ENCODE assay signal across 27 cellular contexts in genomic region chr14:68373124-68373646, GRCh38.
"Had no signal": no experiment of that assay in that cellular context is flagged by ENCODE, and none has a peak within 500 bp of the region (broad histone marks: within the 10 kb centered on the region; RNA-seq: fewer than 3 reads in every experiment).

No MANE protein-coding gene starts in this region.

- FAIRE-seq: islet of Langerhans, small intestine had no signal

- H3K36me3 ChIP-seq: gastroesophageal sphincter, thoracic aorta had no signal

- ATAC-seq: activated CD4-positive, alpha-beta T cell treated with anti-CD3 and anti-CD28 coated beads for 36 hours; activated T-helper 17 cell treated with anti-CD3 and anti-CD28 coated beads, Interleukin-2, amount 50 U/mL, for 72 hours; gastroesophageal sphincter; left cardiac atrium; sciatic nerve had no signal

- H3K27ac ChIP-seq: epithelial cell of prostate, gastroesophageal sphincter, thoracic aorta had no signal

- H3K27me3 ChIP-seq: gastroesophageal sphincter had no signal

- DNase-seq: activated CD4-positive, alpha-beta T cell treated with anti-CD3 and anti-CD28 coated beads for 36 hours; activated CD4-positive, alpha-beta T cell treated with anti-CD3 and anti-CD28 coated beads, Interleukin-2, amount 50 U/mL, for 4 hours; activated CD8-positive, alpha-beta memory T cell treated with anti-CD3 and anti-CD28 coated beads for 24 hours; activated CD8-positive, alpha-beta memory T cell treated with anti-CD3 and anti-CD28 coated beads, Interleukin-2, amount 50 U/mL, for 4 hours; activated T-cell treated with anti-CD3 and anti-CD28 coated beads, Interleukin-2, amount 50 U/mL, for 24 hours; cortex of kidney; head of caudate nucleus; hypothalamus; left cardiac atrium; mesenchymal stem cell; nephron progenitor cell; occipital lobe; posterior cingulate gyrus; small intestine; stimulated activated CD4-positive, alpha-beta T cell treated with anti-CD3 and anti-CD28 coated beads, Interleukin-15, amount 100 ng/mL, for 24 hours; stimulated activated CD4-positive, alpha-beta T cell treated with anti-CD3 and anti-CD28 coated beads, Interleukin-2, amount 100 ng/mL, for 48 hours; stimulated activated CD8-positive, alpha-beta memory T cell treated with anti-CD3 and anti-CD28 coated beads, Interleukin-4, amount 100 ng/mL, for 48 hours; stimulated activated naive CD4-positive, alpha-beta T cell treated with Interleukin-2 at 50 U/mL for 16 hours; T-helper 1 cell; T-helper 9 cell had no signal

- H3K4me3 Mint-ChIP-seq: activated CD4-positive, alpha-beta T cell treated with anti-CD3 and anti-CD28 coated beads for 36 hours; activated T-cell treated with anti-CD3 and anti-CD28 coated beads, Interleukin-2, amount 50 U/mL, for 24 hours; activated T-helper 17 cell treated with anti-CD3 and anti-CD28 coated beads, Interleukin-2, amount 50 U/mL, for 72 hours; nephron progenitor cell; type B pancreatic cell had no signal

- H3K4me3 ChIP-seq: gastroesophageal sphincter, thoracic aorta had no signal

- H3K9me3 Mint-ChIP-seq: activated T-cell treated with anti-CD3 and anti-CD28 coated beads, Interleukin-2, amount 50 U/mL, for 24 hours; activated T-helper 17 cell treated with anti-CD3 and anti-CD28 coated beads, Interleukin-2, amount 50 U/mL, for 72 hours; type B pancreatic cell had no signal

- H3K27me3 Mint-ChIP-seq: activated CD4-positive, alpha-beta T cell treated with anti-CD3 and anti-CD28 coated beads for 36 hours; activated T-cell treated with anti-CD3 and anti-CD28 coated beads, Interleukin-2, amount 50 U/mL, for 24 hours; activated T-helper 17 cell treated with anti-CD3 and anti-CD28 coated beads, Interleukin-2, amount 50 U/mL, for 72 hours; type B pancreatic cell had no signal

- H3K27ac Mint-ChIP-seq: activated CD4-positive, alpha-beta T cell treated with anti-CD3 and anti-CD28 coated beads for 36 hours; activated T-cell treated with anti-CD3 and anti-CD28 coated beads, Interleukin-2, amount 50 U/mL, for 24 hours; activated T-helper 17 cell treated with anti-CD3 and anti-CD28 coated beads, Interleukin-2, amount 50 U/mL, for 72 hours; nephron progenitor cell; type B pancreatic cell had no signal

- H3K9me3 ChIP-seq: gastroesophageal sphincter, thoracic aorta had no signal
